In the genomic region with DNA sequence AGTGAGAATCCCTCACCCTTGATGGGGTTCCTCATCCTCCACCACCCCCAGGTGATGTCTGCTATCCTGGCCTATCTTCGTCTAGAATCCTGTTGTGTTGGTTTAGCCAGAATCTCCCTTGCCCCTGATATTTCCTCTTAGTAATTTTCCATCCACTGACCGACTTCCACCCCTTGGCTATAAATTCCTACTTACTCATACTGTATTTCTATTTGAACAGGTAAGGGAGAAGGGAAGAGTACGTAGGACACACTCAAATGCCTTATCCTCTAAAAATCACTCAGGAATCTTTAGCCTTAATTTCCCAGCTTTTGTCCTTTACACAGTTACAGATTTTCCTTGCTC, we compare ENCODE assay signal across 1 cellular context.
TF ChIP-seq lines count a peak whose summit lies in the region.

No MANE protein-coding gene starts in this region.

TF ChIP-seq in GM23338, 12 proteins besides CTCF, POLR2A, EP300 and RAD21 (continued from another document):
- TF ChIP-seq, protein P1, sequence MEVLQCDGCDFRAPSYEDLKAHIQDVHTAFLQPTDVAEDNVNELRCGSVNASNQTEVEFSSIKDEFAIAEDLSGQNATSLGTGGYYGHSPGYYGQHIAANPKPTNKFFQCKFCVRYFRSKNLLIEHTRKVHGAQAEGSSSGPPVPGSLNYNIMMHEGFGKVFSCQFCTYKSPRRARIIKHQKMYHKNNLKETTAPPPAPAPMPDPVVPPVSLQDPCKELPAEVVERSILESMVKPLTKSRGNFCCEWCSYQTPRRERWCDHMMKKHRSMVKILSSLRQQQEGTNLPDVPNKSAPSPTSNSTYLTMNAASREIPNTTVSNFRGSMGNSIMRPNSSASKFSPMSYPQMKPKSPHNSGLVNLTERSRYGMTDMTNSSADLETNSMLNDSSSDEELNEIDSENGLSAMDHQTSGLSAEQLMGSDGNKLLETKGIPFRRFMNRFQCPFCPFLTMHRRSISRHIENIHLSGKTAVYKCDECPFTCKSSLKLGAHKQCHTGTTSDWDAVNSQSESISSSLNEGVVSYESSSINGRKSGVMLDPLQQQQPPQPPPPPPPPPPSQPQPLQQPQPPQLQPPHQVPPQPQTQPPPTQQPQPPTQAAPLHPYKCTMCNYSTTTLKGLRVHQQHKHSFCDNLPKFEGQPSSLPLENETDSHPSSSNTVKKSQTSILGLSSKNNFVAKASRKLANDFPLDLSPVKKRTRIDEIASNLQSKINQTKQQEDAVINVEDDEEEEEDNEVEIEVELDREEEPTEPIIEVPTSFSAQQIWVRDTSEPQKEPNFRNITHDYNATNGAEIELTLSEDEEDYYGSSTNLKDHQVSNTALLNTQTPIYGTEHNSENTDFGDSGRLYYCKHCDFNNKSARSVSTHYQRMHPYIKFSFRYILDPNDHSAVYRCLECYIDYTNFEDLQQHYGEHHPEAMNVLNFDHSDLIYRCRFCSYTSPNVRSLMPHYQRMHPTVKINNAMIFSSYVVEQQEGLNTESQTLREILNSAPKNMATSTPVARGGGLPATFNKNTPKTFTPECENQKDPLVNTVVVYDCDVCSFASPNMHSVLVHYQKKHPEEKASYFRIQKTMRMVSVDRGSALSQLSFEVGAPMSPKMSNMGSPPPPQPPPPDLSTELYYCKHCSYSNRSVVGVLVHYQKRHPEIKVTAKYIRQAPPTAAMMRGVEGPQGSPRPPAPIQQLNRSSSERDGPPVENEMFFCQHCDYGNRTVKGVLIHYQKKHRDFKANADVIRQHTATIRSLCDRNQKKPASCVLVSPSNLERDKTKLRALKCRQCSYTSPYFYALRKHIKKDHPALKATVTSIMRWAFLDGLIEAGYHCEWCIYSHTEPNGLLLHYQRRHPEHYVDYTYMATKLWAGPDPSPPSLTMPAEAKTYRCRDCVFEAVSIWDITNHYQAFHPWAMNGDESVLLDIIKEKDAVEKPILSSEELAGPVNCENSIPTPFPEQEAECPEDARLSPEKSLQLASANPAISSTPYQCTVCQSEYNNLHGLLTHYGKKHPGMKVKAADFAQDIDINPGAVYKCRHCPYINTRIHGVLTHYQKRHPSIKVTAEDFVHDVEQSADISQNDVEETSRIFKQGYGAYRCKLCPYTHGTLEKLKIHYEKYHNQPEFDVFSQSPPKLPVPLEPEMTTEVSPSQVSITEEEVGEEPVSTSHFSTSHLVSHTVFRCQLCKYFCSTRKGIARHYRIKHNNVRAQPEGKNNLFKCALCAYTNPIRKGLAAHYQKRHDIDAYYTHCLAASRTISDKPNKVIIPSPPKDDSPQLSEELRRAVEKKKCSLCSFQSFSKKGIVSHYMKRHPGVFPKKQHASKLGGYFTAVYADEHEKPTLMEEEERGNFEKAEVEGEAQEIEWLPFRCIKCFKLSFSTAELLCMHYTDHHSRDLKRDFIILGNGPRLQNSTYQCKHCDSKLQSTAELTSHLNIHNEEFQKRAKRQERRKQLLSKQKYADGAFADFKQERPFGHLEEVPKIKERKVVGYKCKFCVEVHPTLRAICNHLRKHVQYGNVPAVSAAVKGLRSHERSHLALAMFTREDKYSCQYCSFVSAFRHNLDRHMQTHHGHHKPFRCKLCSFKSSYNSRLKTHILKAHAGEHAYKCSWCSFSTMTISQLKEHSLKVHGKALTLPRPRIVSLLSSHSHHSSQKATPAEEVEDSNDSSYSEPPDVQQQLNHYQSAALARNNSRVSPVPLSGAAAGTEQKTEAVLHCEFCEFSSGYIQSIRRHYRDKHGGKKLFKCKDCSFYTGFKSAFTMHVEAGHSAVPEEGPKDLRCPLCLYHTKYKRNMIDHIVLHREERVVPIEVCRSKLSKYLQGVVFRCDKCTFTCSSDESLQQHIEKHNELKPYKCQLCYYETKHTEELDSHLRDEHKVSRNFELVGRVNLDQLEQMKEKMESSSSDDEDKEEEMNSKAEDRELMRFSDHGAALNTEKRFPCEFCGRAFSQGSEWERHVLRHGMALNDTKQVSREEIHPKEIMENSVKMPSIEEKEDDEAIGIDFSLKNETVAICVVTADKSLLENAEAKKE (CRISPR knock-in tag; IDR thresholded peaks at IDR 0.05) = no peak
- TF ChIP-seq EZH2 (IDR thresholded peaks at IDR 0.05; ENCODE audit: low read depth, unreplicated experiment) = no peak
- TF ChIP-seq, protein P2, sequence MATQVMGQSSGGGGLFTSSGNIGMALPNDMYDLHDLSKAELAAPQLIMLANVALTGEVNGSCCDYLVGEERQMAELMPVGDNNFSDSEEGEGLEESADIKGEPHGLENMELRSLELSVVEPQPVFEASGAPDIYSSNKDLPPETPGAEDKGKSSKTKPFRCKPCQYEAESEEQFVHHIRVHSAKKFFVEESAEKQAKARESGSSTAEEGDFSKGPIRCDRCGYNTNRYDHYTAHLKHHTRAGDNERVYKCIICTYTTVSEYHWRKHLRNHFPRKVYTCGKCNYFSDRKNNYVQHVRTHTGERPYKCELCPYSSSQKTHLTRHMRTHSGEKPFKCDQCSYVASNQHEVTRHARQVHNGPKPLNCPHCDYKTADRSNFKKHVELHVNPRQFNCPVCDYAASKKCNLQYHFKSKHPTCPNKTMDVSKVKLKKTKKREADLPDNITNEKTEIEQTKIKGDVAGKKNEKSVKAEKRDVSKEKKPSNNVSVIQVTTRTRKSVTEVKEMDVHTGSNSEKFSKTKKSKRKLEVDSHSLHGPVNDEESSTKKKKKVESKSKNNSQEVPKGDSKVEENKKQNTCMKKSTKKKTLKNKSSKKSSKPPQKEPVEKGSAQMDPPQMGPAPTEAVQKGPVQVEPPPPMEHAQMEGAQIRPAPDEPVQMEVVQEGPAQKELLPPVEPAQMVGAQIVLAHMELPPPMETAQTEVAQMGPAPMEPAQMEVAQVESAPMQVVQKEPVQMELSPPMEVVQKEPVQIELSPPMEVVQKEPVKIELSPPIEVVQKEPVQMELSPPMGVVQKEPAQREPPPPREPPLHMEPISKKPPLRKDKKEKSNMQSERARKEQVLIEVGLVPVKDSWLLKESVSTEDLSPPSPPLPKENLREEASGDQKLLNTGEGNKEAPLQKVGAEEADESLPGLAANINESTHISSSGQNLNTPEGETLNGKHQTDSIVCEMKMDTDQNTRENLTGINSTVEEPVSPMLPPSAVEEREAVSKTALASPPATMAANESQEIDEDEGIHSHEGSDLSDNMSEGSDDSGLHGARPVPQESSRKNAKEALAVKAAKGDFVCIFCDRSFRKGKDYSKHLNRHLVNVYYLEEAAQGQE (IDR thresholded peaks at IDR 0.05; ENCODE audit: unreplicated experiment) = no peak
